ENCODE assay signal across 14 cellular contexts in the genomic region with DNA sequence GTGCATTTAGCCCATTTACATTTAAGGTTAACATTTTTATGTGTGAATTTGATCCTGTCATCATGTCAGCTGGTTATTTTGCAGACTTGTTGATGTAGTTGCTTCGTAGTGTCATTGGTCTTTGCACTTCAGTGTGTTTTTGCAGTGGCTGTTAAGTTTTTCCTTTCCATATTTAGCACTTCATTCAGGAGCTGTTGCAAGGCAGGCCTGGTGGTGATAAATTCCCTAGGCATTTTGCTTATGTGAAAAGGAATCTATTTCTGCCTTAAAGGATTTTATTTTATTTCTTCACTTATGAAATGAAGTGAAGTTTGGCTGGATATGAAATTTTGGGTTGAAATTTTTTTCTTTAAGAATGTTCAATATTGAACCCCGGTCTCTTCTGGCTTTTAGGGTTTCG.
"Had no signal": no experiment of that assay in that cellular context is flagged by ENCODE, and none has a peak within 500 bp of the region (broad histone marks: within the 10 kb centered on the region; RNA-seq: fewer than 3 reads in every experiment).

No MANE protein-coding gene starts in this region.

- H3K36me3 ChIP-seq: right atrium auricular region, sigmoid colon had no signal

- ATAC-seq: esophagus mucosa; left colon; left ventricle myocardium superior; naive thymus-derived CD8-positive, alpha-beta T cell had no signal

- DNase-seq: cortex of kidney; dorsolateral prefrontal cortex; effector memory CD4-positive, alpha-beta T cell; immature natural killer cell; left colon; left ventricle myocardium superior; naive thymus-derived CD8-positive, alpha-beta T cell; sigmoid colon; small intestine; stimulated activated CD4-positive, alpha-beta T cell treated with anti-CD3 and anti-CD28 coated beads, Interleukin-2, amount 100 ng/mL, for 48 hours; stimulated activated naive CD4-positive, alpha-beta T cell treated with Interleukin-2 at 50 U/mL for 16 hours had no signal

- H3K9me3 ChIP-seq: sigmoid colon had no signal

- H3K27ac ChIP-seq: dorsolateral prefrontal cortex, right atrium auricular region, sigmoid colon had no signal

- H3K27me3 ChIP-seq: right atrium auricular region, sigmoid colon had no signal

- H3K4me1 ChIP-seq: right atrium auricular region, sigmoid colon had no signal

- H3K4me3 ChIP-seq: dorsolateral prefrontal cortex, lung, right atrium auricular region, sigmoid colon had no signal
